In the genomic region with DNA sequence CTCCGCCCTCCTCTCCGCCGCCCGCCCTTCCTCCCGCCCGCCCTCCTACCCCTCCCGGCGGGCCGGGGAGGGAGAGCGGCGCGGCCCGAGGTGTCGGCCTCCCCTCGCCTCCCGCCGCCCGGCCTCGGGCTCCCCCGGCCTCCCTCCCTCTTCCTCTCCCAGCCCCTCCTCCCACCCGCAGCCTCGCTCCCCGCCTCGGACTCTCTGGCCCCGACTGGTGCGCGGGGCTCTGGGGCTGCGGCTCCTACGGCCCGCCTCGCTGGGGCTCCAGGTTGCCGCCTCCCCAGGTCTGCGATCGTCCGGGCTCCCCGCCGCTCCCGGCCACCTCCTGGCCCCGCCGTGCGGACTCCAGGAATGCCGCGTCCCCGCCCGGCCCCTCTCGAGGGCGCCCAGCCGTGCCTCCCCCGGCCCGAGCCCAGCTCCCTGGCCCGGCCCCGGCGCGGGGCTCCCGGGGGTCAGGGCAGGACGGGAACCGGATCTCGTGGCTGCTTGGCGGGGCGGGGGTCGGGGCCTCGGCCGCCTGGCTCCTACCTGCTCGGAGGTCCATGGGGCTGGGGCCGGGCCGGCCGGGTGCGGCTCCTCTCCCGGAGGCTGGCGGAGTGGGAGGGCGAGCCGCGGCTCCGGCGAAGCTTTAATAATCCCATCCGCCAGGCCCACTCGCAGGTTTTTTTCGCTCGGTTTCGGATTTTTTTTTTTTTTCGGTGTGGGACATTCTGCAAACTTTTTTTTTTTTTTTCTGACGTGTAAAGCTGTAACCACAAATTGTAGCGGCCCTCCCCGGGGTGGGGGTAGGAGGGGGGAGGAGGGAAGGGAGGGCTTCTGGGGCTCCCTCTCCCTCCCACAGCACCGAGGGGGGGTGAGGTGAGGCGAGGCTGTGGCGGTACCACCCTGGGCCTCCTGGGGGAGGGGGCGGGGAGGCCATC, we compare ENCODE assay signal across 8 cellular contexts. TPM values are rescaled to one million over a fixed set of nuclear protein-coding genes. Genes with fewer than 3 reads are reported as not detected.
A peak's percentile ranks its signal among the peaks of the same experiment; 100 is the strongest.
DNase-seq lines count a peak whose midpoint lies in the region; TF ChIP-seq lines count a peak whose summit lies in the region.

A gene (minus strand): TSS at position 606 of the 923 bp plus-strand sequence. CDS start 59 bp downstream, at position 547.

- 0% methylated on average over 18 to 78 of the region's 88 CpGs for WGBS in testis, 2 donors

- TF ChIP-seq POLR2A in testis (IDR thresholded peaks at IDR 0.05): no peak

- H3K9me3 ChIP-seq in muscle layer of duodenum (ENCODE audit: control insufficient read depth in 1 of 2, low read length in 2 of 2): no peaks in the 10 kb centered on the region
- H3K9me3 ChIP-seq in testis: no peaks in the 10 kb centered on the region

- H3K27ac ChIP-seq in epithelial cell of prostate (peak within 1 kb of the TSS; percentile 94), muscle layer of duodenum (ENCODE audit: low read length) (peak within 1 kb of the TSS; percentile 65), testis (peak within 1 kb of the TSS; percentile 56 to 91)

- TF ChIP-seq CTCF in testis (IDR thresholded peaks at IDR 0.05): no peak

- peaks cover 0 to 3% of the 10 kb centered on the region in 2 donors for H3K36me3 ChIP-seq in muscle layer of duodenum (ENCODE audit: control insufficient read depth in 1 of 2, insufficient read depth in 2 of 2, low read length in 2 of 2)
- H3K36me3 ChIP-seq in testis (ENCODE audit: low read depth, missing control alignments): no peaks in the 10 kb centered on the region

- intact Hi-C loops in testis (cut with DNase I; ENCODE audit: low total_unique reads): no loop called here

- H3K4me3 ChIP-seq in muscle layer of duodenum (ENCODE audit: low read depth in 1 of 2, low read length in 2 of 2) (peak within 1 kb of the TSS; percentile 52 to 71), testis (peak within 1 kb of the TSS; percentile 64 to 69)

- DNase-seq in NCI-H1105 (lab: John Stamatoyannopoulos, UW): peak; percentile 12
- DNase-seq in NCI-H1105 treated with DMSO at 0.1 percent for 48 hours (lab: John Stamatoyannopoulos, UW): no peak
- peak; percentile 32 for DNase-seq in NCI-H526 treated with DMSO at 0.1 percent for 48 hours (lab: John Stamatoyannopoulos, UW)
- DNase-seq in activated CD8-positive, alpha-beta memory T cell treated with anti-CD3 and anti-CD28 coated beads, Interleukin-2, amount 50 U/mL, for 4 hours: peak; percentile 78
- no peak for DNase-seq in epithelial cell of prostate (ENCODE audit: low read depth, low spot score)
- peak; percentile 53 for DNase-seq in testis
- DNase-seq in globus pallidus (ENCODE audit: low spot score): no peak

- no peaks in the 10 kb centered on the region for H3K27me3 ChIP-seq in muscle layer of duodenum (ENCODE audit: low read depth, low read length)
- no peaks in the 10 kb centered on the region for H3K27me3 ChIP-seq in testis

- peaks cover 27 to 39% of the 10 kb centered on the region in 2 donors for H3K4me1 ChIP-seq in muscle layer of duodenum (ENCODE audit: control insufficient read depth in 1 of 2, insufficient read depth in 2 of 2, low read length in 2 of 2)
- peaks cover 24% of the 10 kb centered on the region for H3K4me1 ChIP-seq in testis

RNA-seq across cellular contexts. Expression of the gene that starts here (rescaled TPM):
- 1 to 10 TPM; 3.7 to 6.8 TPM for total RNA-seq in testis
- 2.7 TPM for polyA plus RNA-seq in testis (ENCODE audit: insufficient read depth, low read depth, low replicate concordance)

Comparison
In these comparisons a context has a peak if more than half of its experiments do, and no peak if none do; other contexts are left out.
1. DNase-seq: peak in NCI-H1105 (single experiment), NCI-H526 treated with DMSO at 0.1 percent for 48 hours (single experiment), activated CD8-positive, alpha-beta memory T cell treated with anti-CD3 and anti-CD28 coated beads, Interleukin-2, amount 50 U/mL, for 4 hours (single experiment) and testis (single experiment); none in NCI-H1105 treated with DMSO at 0.1 percent for 48 hours (single experiment), epithelial cell of prostate (single experiment) and globus pallidus (single experiment).
2. Peak in every context shown above with its lines, with median percentiles within 50 percentile points of each other: H3K27ac ChIP-seq.